In genomic region chr5:176537608-176538504, GRCh38 we compare ENCODE assay signal across 8 cellular contexts.
DNase-seq lines count a peak whose midpoint lies in the region; ATAC-seq, FAIRE-seq and TF ChIP-seq lines count a peak whose summit lies in the region.

No MANE protein-coding gene starts in this region.

- peak; percentile 98 for DNase-seq in AG09319 (ENCODE audit: extremely low read depth, low read depth)
- DNase-seq in NCI-H446 treated with DMSO at 0.1 percent for 48 hours (lab: John Stamatoyannopoulos, UW) = peak; percentile 98
- DNase-seq in activated CD4-positive, CD25-positive, alpha-beta regulatory T cell treated with anti-CD3 and anti-CD28 coated beads, Interleukin-2, amount 50 U/mL, for 72 hours = peak; percentile 92
- DNase-seq in cerebellar nuclear complex (lab: John Stamatoyannopoulos, UW) = peak; percentile 94 to 99
- peak; percentile 93 for DNase-seq in stimulated activated CD4-positive, alpha-beta T cell treated with anti-CD3 and anti-CD28 coated beads, Interleukin-12 subunit alpha, Interleukin-12 subunit beta, amount 100 ng/mL, for 4 hours

- ATAC-seq in GM19043 (IDR thresholded peaks at IDR 0.05; ENCODE audit: low read depth, unreplicated experiment) (peak; percentile 63), HG03378 (IDR thresholded peaks at IDR 0.05; ENCODE audit: unreplicated experiment) (peak; percentile 62)

- no peak for TF ChIP-seq CTCF in AG09319 (IDR thresholded peaks at IDR 0.05; ENCODE audit: low read depth, low read length)

- peak; percentile 87 for FAIRE-seq in islet of Langerhans (lab: Jason Lieb, UNC)

Comparison
In these comparisons a context has a peak if more than half of its experiments do, and no peak if none do; other contexts are left out.
1. Peak in every context shown above with its lines: DNase-seq and ATAC-seq.